In genomic region chr9:76562511-76562911, GRCh38 we compare ENCODE assay signal across 8 cellular contexts.
DNase-seq lines count a peak whose midpoint lies in the region; ATAC-seq and TF ChIP-seq lines count a peak whose summit lies in the region.

No MANE protein-coding gene starts in this region.

- intact Hi-C loops in CD4-positive, alpha-beta T cell (cut with DNase I, micrococcal nuclease): no loop called here

- no peak overlapping the region for H3K27ac ChIP-seq in fibroblast of lung (ENCODE audit: insufficient read depth, low read length)
- no peak overlapping the region for H3K27ac ChIP-seq in CD4-positive, alpha-beta T cell (ENCODE audit: low read depth, low read length)
- H3K27ac ChIP-seq in effector memory CD4-positive, alpha-beta T cell (ENCODE audit: insufficient read depth, low read length, poor library complexity, severe bottlenecking): no peak overlapping the region

- H4K20me1 ChIP-seq in Loucy (ENCODE audit: insufficient read depth, low read length, poor library complexity, severe bottlenecking) (no peaks in the 10 kb centered on the region), fibroblast of lung (ENCODE audit: control insufficient read depth, extremely low read depth, insufficient read depth, low read length) (no peaks in the 10 kb centered on the region)

- H3K9ac ChIP-seq in Loucy (ENCODE audit: low read depth, low read length, poor library complexity, severe bottlenecking): peak overlapping the region; percentile 53
- H3K9ac ChIP-seq in fibroblast of lung (ENCODE audit: insufficient read depth, low read length): no peak overlapping the region

- peak overlapping the region; percentile 36 for H3K4me3 ChIP-seq in Loucy (ENCODE audit: low read length, poor library complexity, severe bottlenecking)
- no peak overlapping the region for H3K4me3 ChIP-seq in fibroblast of lung (replicated peaks in 1 of 4; ENCODE audit: control extremely low read depth in 1 of 4, insufficient read depth in 1 of 4, low read depth in 3 of 4, low read length in 4 of 4)
- H3K4me3 ChIP-seq in effector memory CD4-positive, alpha-beta T cell (ENCODE audit: insufficient read depth, low read depth, low read length, poor library complexity, severe bottlenecking): no peak overlapping the region

- no peak for TF ChIP-seq CTCF in GM10248 (IDR thresholded peaks at IDR 0.05; ENCODE audit: control extremely low read depth, extremely low read depth, low read depth, missing control alignments)
- TF ChIP-seq CTCF in Loucy (conservative IDR thresholded peaks at IDR 0.05; ENCODE audit: low read length): no peak
- no peak for TF ChIP-seq CTCF in fibroblast of lung (conservative IDR thresholded peaks at IDR 0.05 in 1 of 2, IDR thresholded peaks at IDR 0.05 in 1 of 2; ENCODE audit: low read depth in 1 of 2, low read length in 2 of 2)
- TF ChIP-seq CTCF in CD4-positive, alpha-beta T cell (IDR thresholded peaks at IDR 0.05): no peak
- TF ChIP-seq CTCF in nephron progenitor cell (IDR thresholded peaks at IDR 0.05): no peak

- 0 out of 2 replicates have a peak, but pooled peaks cover 2% of the 10 kb centered on the region for H3F3A ChIP-seq in Loucy (ENCODE audit: low read depth)

- H3K9me2 ChIP-seq in Loucy (replicated peaks; ENCODE audit: low read depth, low read length): no peaks in the 10 kb centered on the region

- H3K27ac Mint-ChIP-seq in CD4-positive, alpha-beta T cell: no peak overlapping the region
- H3K27ac Mint-ChIP-seq in nephron progenitor cell: no peak overlapping the region

- H3K36me3 Mint-ChIP-seq in CD4-positive, alpha-beta T cell (ENCODE audit: low read depth): no peaks in the 10 kb centered on the region
- no peaks in the 10 kb centered on the region for H3K36me3 Mint-ChIP-seq in nephron progenitor cell (ENCODE audit: low read depth)

- no peaks in the 10 kb centered on the region for H3K27me3 ChIP-seq in Loucy (ENCODE audit: insufficient read depth, low read length, poor library complexity, severe bottlenecking)
- H3K27me3 ChIP-seq in fibroblast of lung (ENCODE audit: control insufficient read depth, insufficient read depth, low read length): no peaks in the 10 kb centered on the region
- no peaks in the 10 kb centered on the region for H3K27me3 ChIP-seq in CD4-positive, alpha-beta T cell (ENCODE audit: control insufficient read depth, insufficient read depth, low read length)
- no peaks in the 10 kb centered on the region for H3K27me3 ChIP-seq in effector memory CD4-positive, alpha-beta T cell (replicated peaks; ENCODE audit: control insufficient read depth, insufficient read depth, low read length, poor library complexity, severe bottlenecking)

- H3K9me3 Mint-ChIP-seq in CD4-positive, alpha-beta T cell: peaks cover 1% of the 10 kb centered on the region
- peaks cover 4% of the 10 kb centered on the region for H3K9me3 Mint-ChIP-seq in nephron progenitor cell

- DNase-seq in GM10248 (ENCODE audit: extremely low spot score) (peak; percentile 46), fibroblast of lung (ENCODE audit: low read depth in 2 of 2) (peak; percentile 67 to 82), Kasumi-1 (lab: John Stamatoyannopoulos, UW) (no peak), nephron progenitor cell (no peak)
- no peak for DNase-seq in CD4-positive, alpha-beta T cell
- no peak for DNase-seq in effector memory CD4-positive, alpha-beta T cell

- ATAC-seq in GM21529 (IDR thresholded peaks at IDR 0.05; ENCODE audit: unreplicated experiment): peak; percentile 86
- ATAC-seq in CD4-positive, alpha-beta T cell (ENCODE audit: poor library complexity): no peak

- POLR2A ChIA-PET in GM10248 (lab: Yijun Ruan, JAX): no interaction called here
- POLR2A ChIA-PET in CD4-positive, alpha-beta T cell (lab: Charles Lee): no interaction called here

- no peaks in the 10 kb centered on the region for H3K4me1 Mint-ChIP-seq in CD4-positive, alpha-beta T cell (ENCODE audit: low read depth)
- H3K4me1 Mint-ChIP-seq in nephron progenitor cell: no peaks in the 10 kb centered on the region

- H3K79me2 ChIP-seq in Loucy (ENCODE audit: insufficient read depth, low read length) (no peaks in the 10 kb centered on the region), fibroblast of lung (ENCODE audit: control insufficient read depth, insufficient read depth, low read length) (no peaks in the 10 kb centered on the region)

- H2AFZ ChIP-seq in Loucy (ENCODE audit: low read length): peak overlapping the region; percentile 62
- no peak overlapping the region for H2AFZ ChIP-seq in fibroblast of lung (ENCODE audit: low read length)

- peaks cover 32% of the 10 kb centered on the region for H3K4me1 ChIP-seq in Loucy (ENCODE audit: insufficient read depth, low read length, poor library complexity, severe bottlenecking)
- peaks cover 15% of the 10 kb centered on the region for H3K4me1 ChIP-seq in fibroblast of lung (ENCODE audit: control insufficient read depth, extremely low read depth, insufficient read depth, low read length)
- no peaks in the 10 kb centered on the region for H3K4me1 ChIP-seq in effector memory CD4-positive, alpha-beta T cell (ENCODE audit: control insufficient read depth, insufficient read depth, low read length, poor library complexity, severe bottlenecking)

- H3K27me3 Mint-ChIP-seq in CD4-positive, alpha-beta T cell: peaks cover 3% of the 10 kb centered on the region
- no peaks in the 10 kb centered on the region for H3K27me3 Mint-ChIP-seq in nephron progenitor cell (ENCODE audit: low read depth, poor library complexity)

- no peaks in the 10 kb centered on the region for H3K9me3 ChIP-seq in Loucy (ENCODE audit: insufficient read depth, low read depth, low read length)
- no peaks in the 10 kb centered on the region for H3K9me3 ChIP-seq in fibroblast of lung (ENCODE audit: control insufficient read depth, insufficient read depth, low read depth, low read length)
- H3K9me3 ChIP-seq in CD4-positive, alpha-beta T cell (ENCODE audit: control insufficient read depth, low read length): no peaks in the 10 kb centered on the region
- no peaks in the 10 kb centered on the region for H3K9me3 ChIP-seq in effector memory CD4-positive, alpha-beta T cell (ENCODE audit: control insufficient read depth, low read length)

- H3K36me3 ChIP-seq in Loucy (ENCODE audit: insufficient read depth, low read length): no peaks in the 10 kb centered on the region
- H3K36me3 ChIP-seq in fibroblast of lung (ENCODE audit: control insufficient read depth, insufficient read depth, low read length): no peaks in the 10 kb centered on the region
- no peaks in the 10 kb centered on the region for H3K36me3 ChIP-seq in effector memory CD4-positive, alpha-beta T cell (ENCODE audit: control insufficient read depth, insufficient read depth, low read length)

- no peak overlapping the region for H3K4me3 Mint-ChIP-seq in CD4-positive, alpha-beta T cell
- H3K4me3 Mint-ChIP-seq in nephron progenitor cell: no peak overlapping the region

- CTCF ChIA-PET in GM10248 (lab: Yijun Ruan, JAX): interaction anchor here (1.0 to 1.6 kb wide), 6 partner anchors 13 to 67 kb away, joined by 3 to 6 read pairs (median 3); no protein-coding TSS in a partner anchor
- CTCF ChIA-PET in CD4-positive, alpha-beta T cell (lab: Charles Lee): no interaction called here

- H3K4me2 ChIP-seq in Loucy (ENCODE audit: low read depth, low read length, poor library complexity, severe bottlenecking) (peak overlapping the region; percentile 61), fibroblast of lung (ENCODE audit: extremely low read depth, insufficient read depth, low read length) (no peak overlapping the region)

Comparison
In these comparisons a context has a peak if more than half of its experiments do, and no peak if none do; other contexts are left out.
1. DNase-seq: peak in GM10248 (single experiment) and fibroblast of lung (2 of 2); none in CD4-positive, alpha-beta T cell (0 of 10), Kasumi-1 (0 of 2), nephron progenitor cell (single experiment) and effector memory CD4-positive, alpha-beta T cell (0 of 3).